In the genomic region with DNA sequence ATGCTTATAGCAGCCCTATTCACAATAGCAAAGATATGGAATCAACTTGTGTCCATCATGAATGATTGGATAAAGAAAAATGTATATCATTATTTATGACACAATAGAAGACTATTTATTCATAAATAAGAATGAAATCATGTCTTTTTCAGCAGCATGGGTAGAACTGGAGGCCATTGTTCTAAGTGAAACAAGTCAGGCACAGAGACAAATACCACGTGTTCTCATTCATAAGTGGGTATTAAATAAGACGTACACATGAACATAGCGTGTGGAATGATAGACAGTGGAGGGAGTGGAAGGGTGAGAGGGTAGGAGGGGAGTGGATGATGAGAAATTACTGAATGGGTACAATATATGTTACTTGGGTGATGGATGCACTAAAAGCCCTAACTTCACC, we compare ENCODE assay signal across 24 cellular contexts.
"Had no signal": no experiment of that assay in that cellular context is flagged by ENCODE, and none has a peak within 500 bp of the region (broad histone marks: within the 10 kb centered on the region; RNA-seq: fewer than 3 reads in every experiment).

No MANE protein-coding gene starts in this region.

- DNase-seq: dermis blood vessel endothelial cell; effector memory CD4-positive, alpha-beta T cell; esophagus squamous epithelium; gastrocnemius medialis; heart left ventricle; left cardiac atrium; left lung; mesendoderm; natural killer cell; occipital lobe; ovary; sigmoid colon; stimulated activated CD8-positive, alpha-beta memory T cell treated with anti-CD3 and anti-CD28 coated beads, Interleukin-4, amount 100 ng/mL, for 48 hours; stimulated activated naive CD4-positive, alpha-beta T cell treated with Interleukin-2 at 50 U/mL for 16 hours; stomach; testis; upper lobe of left lung had no signal

- H3K4me3 ChIP-seq: coronary artery, esophagus squamous epithelium, gastrocnemius medialis, heart left ventricle, hepatocyte, left lung, ovary, right atrium auricular region, sigmoid colon, stomach, testis, tibial nerve, upper lobe of left lung had no signal

- H3K27ac ChIP-seq: coronary artery, esophagus squamous epithelium, gastrocnemius medialis, heart left ventricle, hepatocyte, left lung, ovary, right atrium auricular region, sigmoid colon, stomach, testis, tibial nerve, upper lobe of left lung had no signal

- H3K27me3 Mint-ChIP-seq: progenitor cell of endocrine pancreas had no signal

- FAIRE-seq: endothelial cell of umbilical vein, islet of Langerhans had no signal

- H3K27ac Mint-ChIP-seq: natural killer cell, progenitor cell of endocrine pancreas had no signal

- H3K4me2 ChIP-seq: hepatocyte had no signal

- H3K4me1 ChIP-seq: esophagus squamous epithelium, gastrocnemius medialis, heart left ventricle, left lung, right atrium auricular region, sigmoid colon, stomach, testis, tibial nerve, upper lobe of left lung had no signal

- H3K79me2 ChIP-seq: hepatocyte had no signal

- H3K4me3 Mint-ChIP-seq: natural killer cell had no signal

- H2AFZ ChIP-seq: hepatocyte had no signal

- H3K27me3 ChIP-seq: esophagus squamous epithelium, gastrocnemius medialis, heart left ventricle, hepatocyte, left lung, ovary, right atrium auricular region, sigmoid colon, stomach, testis, tibial nerve, upper lobe of left lung had no signal

- H3K4me1 Mint-ChIP-seq: natural killer cell had no signal

- ATAC-seq: gastrocnemius medialis, heart left ventricle, left cardiac atrium, left lung, natural killer cell had no signal

- H3K9me3 ChIP-seq: gastrocnemius medialis, left lung, ovary, right atrium auricular region, sigmoid colon, stomach, testis, tibial nerve, upper lobe of left lung had no signal

- H3K36me3 Mint-ChIP-seq: natural killer cell had no signal

- H3K36me3 ChIP-seq: esophagus squamous epithelium, gastrocnemius medialis, heart left ventricle, left lung, ovary, right atrium auricular region, sigmoid colon, stomach, tibial nerve, upper lobe of left lung had no signal
